11 cellular contexts compared by ENCODE assay signal in the genomic region with DNA sequence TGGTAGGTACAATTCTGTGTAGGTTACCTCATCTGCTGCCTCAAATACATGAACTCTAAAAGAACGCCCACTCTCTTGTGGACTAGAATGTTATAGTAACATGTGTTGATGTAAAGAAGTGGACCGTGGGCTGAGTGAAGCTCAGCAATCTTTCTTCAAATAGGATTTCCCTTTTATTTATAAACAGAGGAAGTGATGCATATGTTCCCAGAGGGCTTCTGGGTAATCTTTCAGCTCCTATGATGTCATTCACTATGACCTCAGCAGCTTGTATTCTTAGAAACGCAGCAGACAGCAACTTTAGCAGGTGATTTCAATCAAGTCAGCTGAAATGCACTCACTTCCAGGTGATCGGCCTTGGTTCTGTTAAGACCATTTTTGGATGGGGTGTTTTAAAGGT. TPM values are rescaled to one million over a fixed set of nuclear protein-coding genes. Genes with fewer than 3 reads are reported as not detected.
DNase-seq lines count a peak whose midpoint lies in the region; ATAC-seq, FAIRE-seq and TF ChIP-seq lines count a peak whose summit lies in the region.
"Had no signal": no experiment of that assay in that cellular context is flagged by ENCODE, and none has a peak within 500 bp of the region (broad histone marks: within the 10 kb centered on the region; RNA-seq: fewer than 3 reads in every experiment).

No MANE protein-coding gene starts in this region.

- dilution Hi-C loops in IMR-90 (cut with HindIII; ENCODE audit: low sequenced_read_pairs, unreplicated experiment), result no loop called here

- H2AK9ac ChIP-seq in IMR-90 (replicated peaks; ENCODE audit: low read depth, low read length, poor library complexity), result no peak overlapping the region

- H2BK15ac ChIP-seq in IMR-90 (ENCODE audit: low read depth, low read length), result no peak overlapping the region; the same call in 2 of the 3 replicates

- in situ Hi-C loops in IMR-90 (cut with MboI; ENCODE audit: low sequenced_read_pairs), result loop anchor here (10.0 kb wide), 2 partner anchors 106 to 406 kb away; a partner anchor contains a TSS
- in situ Hi-C loops in GM12878 (cut with MboI), result no loop called here

- H3K9ac ChIP-seq in IMR-90 (ENCODE audit: low read depth, low read length) (no peak overlapping the region), GM12878 (ENCODE audit: control insufficient read depth, insufficient read depth, low read length) (no peak overlapping the region)

- no peak overlapping the region for H3K14ac ChIP-seq in IMR-90 (replicated peaks; ENCODE audit: low read depth, low read length)

- RAD21 ChIA-PET in GM12878 (lab: Charles Lee; ENCODE audit: unreplicated experiment), result interaction anchor here (0.6 to 12.9 kb wide), 8 partner anchors 26 to 1626 kb away, joined by 3 to 166 read pairs (median 3); no protein-coding TSS in a partner anchor

- no peak for TF ChIP-seq POLR2A in IMR-90 (IDR thresholded peaks at IDR 0.05; ENCODE audit: low read depth, low read length)
- no peak for TF ChIP-seq POLR2A in GM12878 (IDR thresholded peaks at IDR 0.05; ENCODE audit: low read depth, low read length)
- no peak for TF ChIP-seq POLR2A in esophagus squamous epithelium (IDR thresholded peaks at IDR 0.05)

- FAIRE-seq in GM12878 (lab: Jason Lieb, UNC), result peak; percentile 52

- H2AK5ac ChIP-seq in IMR-90 (ENCODE audit: low read depth, low read length), result no peak overlapping the region

- no peaks in the 10 kb centered on the region for H3K27me3 ChIP-seq in IMR-90 (ENCODE audit: control insufficient read depth, insufficient read depth, low read length)
- no peaks in the 10 kb centered on the region for H3K27me3 ChIP-seq in GM12878 (replicated peaks in 1 of 2; ENCODE audit: control insufficient read depth in 2 of 2, insufficient read depth in 2 of 2, low read length in 1 of 2)
- H3K27me3 ChIP-seq in esophagus squamous epithelium, result no peaks in the 10 kb centered on the region
- H3K27me3 ChIP-seq: foreskin keratinocyte had no signal

- peaks cover 11% of the 10 kb centered on the region for H3K4me1 ChIP-seq in IMR-90 (ENCODE audit: control insufficient read depth, insufficient read depth, low read length)
- H3K4me1 ChIP-seq in GM12878 (ENCODE audit: control insufficient read depth, insufficient read depth, low read length), result no peaks in the 10 kb centered on the region
- H3K4me1 ChIP-seq in mucosa of descending colon (ENCODE audit: low read depth), result peaks cover 7% of the 10 kb centered on the region
- peaks cover 0 to 8% (median 0%) of the 10 kb centered on the region in 3 donors for H3K4me1 ChIP-seq in esophagus squamous epithelium

- SMC1A ChIA-PET in GM12878 (lab: Charles Lee; ENCODE audit: uncharacterized antibody, unreplicated experiment), result interaction anchor here (1.0 to 4.7 kb wide), 13 partner anchors 9 to 166 kb away, joined by 3 to 44 read pairs (median 4); no protein-coding TSS in a partner anchor

- H3K79me2 ChIP-seq in GM12878 (ENCODE audit: control insufficient read depth, insufficient read depth, low read length), result no peaks in the 10 kb centered on the region

- BruUV-seq in IMR-90 (replicated peaks; lab: Mats Ljungman, UMichigan), result no TSS peak
- no TSS peak for BruUV-seq in GM12878 (replicated peaks; lab: Mats Ljungman, UMichigan)

- H3K4me2 ChIP-seq in IMR-90 (ENCODE audit: low read depth, low read length) (no peak overlapping the region; the same call in 1 of the 2 replicates), GM12878 (ENCODE audit: control insufficient read depth, insufficient read depth) (no peak overlapping the region)

- H3K36me3 ChIP-seq in IMR-90 (ENCODE audit: control insufficient read depth, insufficient read depth, low read length) (no peaks in the 10 kb centered on the region), GM12878 (ENCODE audit: control insufficient read depth in 2 of 2, insufficient read depth in 2 of 2, low read length in 1 of 2) (peaks cover 0 to 3% of the 10 kb centered on the region in 2 experiments; a peak in 1 of 4 replicates), mucosa of descending colon (ENCODE audit: low read depth) (no peaks in the 10 kb centered on the region), esophagus squamous epithelium (no peaks in the 10 kb centered on the region)

- H3K4me3 ChIP-seq in IMR-90 (ENCODE audit: insufficient read depth, low read depth, low read length) (no peak overlapping the region), GM12878 (no peak overlapping the region), mucosa of descending colon (no peak overlapping the region), esophagus squamous epithelium (no peak overlapping the region)

- H2BK5ac ChIP-seq in IMR-90 (ENCODE audit: low read depth, low read length, poor library complexity, severe bottlenecking), result peak overlapping the region; percentile 73

- H3K23ac ChIP-seq in IMR-90 (ENCODE audit: low read depth, low read length), result no peak overlapping the region

- H2BK120ac ChIP-seq in IMR-90 (ENCODE audit: low read depth, low read length), result peak overlapping the region; percentile 45; the same call in 1 of the 2 replicates

- no peak overlapping the region for H3K56ac ChIP-seq in IMR-90 (ENCODE audit: extremely low read depth, insufficient read depth, low read length)

- H4K5ac ChIP-seq in IMR-90 (ENCODE audit: low read depth, low read length), result peak overlapping the region; percentile 49; the same call in 1 of the 2 replicates

- H3K9me3 ChIP-seq in IMR-90 (ENCODE audit: control insufficient read depth, insufficient read depth, low read length), result no peaks in the 10 kb centered on the region
- H3K9me3 ChIP-seq in GM12878 (replicated peaks; ENCODE audit: control insufficient read depth, insufficient read depth, low read length), result no peaks in the 10 kb centered on the region
- no peaks in the 10 kb centered on the region for H3K9me3 ChIP-seq in mucosa of descending colon
- H3K9me3 ChIP-seq in esophagus squamous epithelium, result no peaks in the 10 kb centered on the region

- TF ChIP-seq RAD21 in IMR-90 (IDR thresholded peaks at IDR 0.05; ENCODE audit: low read length), result no peak
- TF ChIP-seq RAD21 in GM12878 (IDR thresholded peaks at IDR 0.05; ENCODE audit: insufficient read depth, low read depth, low read length), result no peak

- H3K27ac ChIP-seq in IMR-90 (ENCODE audit: insufficient read depth, low read length) (no peak overlapping the region), GM12878 (ENCODE audit: control insufficient read depth, insufficient read depth) (no peak overlapping the region), esophagus squamous epithelium (no peak overlapping the region)
- H3K27ac ChIP-seq: foreskin keratinocyte had no signal

- TF ChIP-seq CTCF in IMR-90 (conservative IDR thresholded peaks at IDR 0.05; ENCODE audit: low read depth, low read length), result no peak
- TF ChIP-seq CTCF in GM12878 (IDR thresholded peaks at IDR 0.05 in 2 of 3, conservative IDR thresholded peaks at IDR 0.05 in 1 of 3; ENCODE audit: control insufficient read depth in 2 of 3, extremely low read depth in 1 of 3, insufficient read depth in 1 of 3, low read depth in 3 of 3, low read length in 3 of 3), result no peak
- TF ChIP-seq CTCF in mucosa of descending colon (IDR thresholded peaks at IDR 0.05), result no peak
- TF ChIP-seq CTCF in esophagus squamous epithelium (IDR thresholded peaks at IDR 0.05), result no peak

- H4K20me1 ChIP-seq in IMR-90 (ENCODE audit: insufficient read depth, low read length) (no peaks in the 10 kb centered on the region), GM12878 (ENCODE audit: control insufficient read depth, insufficient read depth) (no peaks in the 10 kb centered on the region)

- DNase-seq in ELR (ENCODE audit: low read depth), result peak; percentile 71
- peak; percentile 96 for DNase-seq in IMR-90
- DNase-seq in GM12878 (ENCODE audit: low read depth, low spot score), result no peak
- DNase-seq in mucosa of descending colon, result no peak
- no peak for DNase-seq in islet precursor cell
- no peak for DNase-seq in esophagus squamous epithelium (lab: John Stamatoyannopoulos, UW)
- no peak for DNase-seq in NCI-H1092 (lab: John Stamatoyannopoulos, UW)
- no peak for DNase-seq in stimulated activated CD4-positive, alpha-beta T cell treated with anti-CD3 and anti-CD28 coated beads, Interleukin-12 subunit alpha, Interleukin-12 subunit beta, amount 100 ng/mL, for 4 hours
- DNase-seq: NCI-H446 had no signal

- TF ChIP-seq EP300 in GM12878 (IDR thresholded peaks at IDR 0.05; ENCODE audit: borderline replicate concordance in 1 of 2, control insufficient read depth in 1 of 2, low read depth in 2 of 2, low read length in 2 of 2), result peak in 1 of 2 experiments; percentile 23; a peak in 1 of 4 replicates

- POLR2A ChIA-PET in IMR-90 (lab: Charles Lee; ENCODE audit: unreplicated experiment), result no interaction called here
- POLR2A ChIA-PET in GM12878 (lab: Charles Lee), result interaction anchor here (0.5 to 1.0 kb wide), 4 partner anchors 14 to 165 kb away, joined by 3 to 4 read pairs (median 4); no protein-coding TSS in a partner anchor

- H4K8ac ChIP-seq in IMR-90 (ENCODE audit: low read depth in 2 of 2, low read length in 2 of 2), result peak overlapping the region in 1 of 2 experiments; percentile 77; a peak in 1 of 4 replicates

- CTCF ChIA-PET in IMR-90 (lab: Yijun Ruan, JAX), result interaction anchor here (4.4 kb wide), 1 partner anchor 166 kb away, joined by 15 read pairs; no protein-coding TSS in a partner anchor
- CTCF ChIA-PET in GM12878 (lab: Yijun Ruan, JAX), result interaction anchor here (0.9 to 4.9 kb wide), 5 partner anchors 8 to 167 kb away, joined by 3 to 35 read pairs (median 6); no protein-coding TSS in a partner anchor

- ATAC-seq in IMR-90 (ENCODE audit: low read depth) (peak; percentile 46; the same call in 1 of the 2 replicates), GM12878 (peak; percentile 59), mucosa of descending colon (peak; percentile 13)
- ATAC-seq: foreskin keratinocyte had no signal

- H2AFZ ChIP-seq in IMR-90 (replicated peaks; ENCODE audit: low read length, poor library complexity) (no peak overlapping the region), GM12878 (ENCODE audit: control insufficient read depth, low read depth, low read length) (no peak overlapping the region)

- no peak overlapping the region for H2BK20ac ChIP-seq in IMR-90 (ENCODE audit: low read depth, low read length)

- no peak overlapping the region; the same call in 1 of the 2 replicates for H3K4ac ChIP-seq in IMR-90 (ENCODE audit: low read depth, low read length)

- 0 out of 2 replicates have a peak, but pooled peaks cover 3% of the 10 kb centered on the region for H3K9me1 ChIP-seq in IMR-90 (ENCODE audit: insufficient read depth, low read length)

- no CpG with 5 or more reads among the region's 4 CpGs for WGBS in IMR-90 (ENCODE audit: extremely low coverage in 2 of 2, insufficient read length in 1 of 2), 2 experiments
- 13% methylated on average over 4 of the region's 4 CpGs for WGBS in GM12878 (ENCODE audit: insufficient coverage, insufficient replicate concordance, low lambda C conversion rate, missing lambda C conversion rate)
- WGBS in esophagus squamous epithelium, 2 donors, result 46 to 68% methylated on average over 4 of the region's 4 CpGs

- intact Hi-C loops in IMR-90 (cut with micrococcal nuclease), result loop anchor here (5.0 kb wide), 1 partner anchor 883 kb away; a partner anchor contains a TSS
- intact Hi-C loops in GM12878 (cut with micrococcal nuclease; ENCODE audit: unreplicated experiment), result no loop called here
- intact Hi-C loops in mucosa of descending colon (cut with DNase I, micrococcal nuclease), result no loop called here
- intact Hi-C loops in esophagus squamous epithelium (cut with DNase I), result no loop called here

- H3K18ac ChIP-seq in IMR-90 (ENCODE audit: low read depth, low read length), result no peak overlapping the region

- H3K79me1 ChIP-seq in IMR-90 (ENCODE audit: low read depth in 1 of 2, low read length in 2 of 2), result no peaks in the 10 kb centered on the region

- H4K91ac ChIP-seq in IMR-90 (ENCODE audit: insufficient read depth, low read depth, low read length), result no peak overlapping the region

RNA-seq across cellular contexts. Expression of a gene that starts 14.4 kb away (rescaled TPM):
- total RNA-seq in IMR-90 (2012; rRNA removed) (18.1 and 21.7 TPM in 2 replicates), GM12878 (2014; rRNA removed) (not detected in 2 replicates), GM12878 (2014; rRNA removed; fragmentation: Illumina TruSeq; extraction: Trizol) (not detected in 2 replicates), GM12878 (2021) (not detected in 2 replicates), mucosa of descending colon (1 to 10 TPM in 1 of 3 donors, under 1 TPM in 2; 0.17 to 2.4 (median 0.58) TPM), esophagus squamous epithelium (under 1 TPM; 0.18 to 0.76 (median 0.44) TPM)
- polyA plus RNA-seq in IMR-90 (2012; rRNA removed) (30.9 and 32.8 TPM in 2 replicates), GM12878 (2011; rRNA removed) (0.08 and 0.09 TPM in 2 replicates), GM12878 (2014; fragmentation: Illumina TruSeq; extraction: Trizol) (0.04 TPM in 1 of 2 replicates, not detected in the other), GM12878 (2014; fragmentation: Nextera tagmentation; extraction: Ambion mirVana) (under 1 TPM in 1 of 2 experiments, not detected in 1; 0.03 TPM), GM12878 (2014; rRNA removed) (0.11 TPM in 1 of 2 replicates, not detected in the other), GM12878 (2016; fragmentation: Nextera tagmentation; extraction: Ambion mirVana) (under 1 TPM; 0.15 to 0.24 TPM)
- 15.5 and 22.9 TPM in 2 replicates for polyA plus RNA-seq in IMR-90 (2012; cell fraction: cytosol; rRNA removed)
- 5.8 and 23.9 TPM in 2 replicates for polyA plus RNA-seq in IMR-90 (2012; cell fraction: nucleus; rRNA removed; ENCODE audit: low replicate concordance)
- 0.46 TPM in 1 of 2 replicates, not detected in the other for total RNA-seq in GM12878 (2013; cell fraction: nucleolus; rRNA removed)
- polyA plus RNA-seq in GM12878 (2011; ENCODE audit: low read depth), result 0.07 TPM
- 0.06 TPM in 1 of 2 replicates, not detected in the other for polyA plus RNA-seq in GM12878 (2011; cell fraction: cytosol; rRNA removed)
- 0.10 TPM in 2 replicates for polyA plus RNA-seq in GM12878 (2011; cell fraction: nucleus; rRNA removed)
- polyA plus RNA-seq in GM12878 (2012), result 0.07 TPM in 1 of 2 replicates, not detected in the other
- polyA minus RNA-seq in GM12878 (2011; rRNA and poly(A)+ RNA removed), result not detected in 2 replicates
- not detected in 2 replicates for polyA minus RNA-seq in GM12878 (2011; cell fraction: cytosol; rRNA and poly(A)+ RNA removed)
- not detected in 2 replicates for polyA minus RNA-seq in GM12878 (2011; cell fraction: nucleus; rRNA and poly(A)+ RNA removed)
- total RNA-seq: activated naive CD4-positive, alpha-beta T cell treated with anti-CD3 and anti-CD28 coated beads, Interleukin-2, amount 50 U/mL, for 72 hours had no signal
- polyA plus RNA-seq: foreskin keratinocyte had no signal

Comparison
In these comparisons a context has a peak if more than half of its experiments do, and no peak if none do; other contexts are left out.
1. DNase-seq: peak in ELR (single experiment) and IMR-90 (single experiment); none in GM12878 (single experiment), mucosa of descending colon (0 of 3), islet precursor cell (single experiment), esophagus squamous epithelium (single experiment), NCI-H1092 (single experiment) and stimulated activated CD4-positive, alpha-beta T cell treated with anti-CD3 and anti-CD28 coated beads, Interleukin-12 subunit alpha, Interleukin-12 subunit beta, amount 100 ng/mL, for 4 hours (single experiment).
2. Peak in every context shown above with its lines, with median percentiles within 50 percentile points of each other: ATAC-seq.